Comparison of ENCODE assay signal across 8 cellular contexts in the genomic region with DNA sequence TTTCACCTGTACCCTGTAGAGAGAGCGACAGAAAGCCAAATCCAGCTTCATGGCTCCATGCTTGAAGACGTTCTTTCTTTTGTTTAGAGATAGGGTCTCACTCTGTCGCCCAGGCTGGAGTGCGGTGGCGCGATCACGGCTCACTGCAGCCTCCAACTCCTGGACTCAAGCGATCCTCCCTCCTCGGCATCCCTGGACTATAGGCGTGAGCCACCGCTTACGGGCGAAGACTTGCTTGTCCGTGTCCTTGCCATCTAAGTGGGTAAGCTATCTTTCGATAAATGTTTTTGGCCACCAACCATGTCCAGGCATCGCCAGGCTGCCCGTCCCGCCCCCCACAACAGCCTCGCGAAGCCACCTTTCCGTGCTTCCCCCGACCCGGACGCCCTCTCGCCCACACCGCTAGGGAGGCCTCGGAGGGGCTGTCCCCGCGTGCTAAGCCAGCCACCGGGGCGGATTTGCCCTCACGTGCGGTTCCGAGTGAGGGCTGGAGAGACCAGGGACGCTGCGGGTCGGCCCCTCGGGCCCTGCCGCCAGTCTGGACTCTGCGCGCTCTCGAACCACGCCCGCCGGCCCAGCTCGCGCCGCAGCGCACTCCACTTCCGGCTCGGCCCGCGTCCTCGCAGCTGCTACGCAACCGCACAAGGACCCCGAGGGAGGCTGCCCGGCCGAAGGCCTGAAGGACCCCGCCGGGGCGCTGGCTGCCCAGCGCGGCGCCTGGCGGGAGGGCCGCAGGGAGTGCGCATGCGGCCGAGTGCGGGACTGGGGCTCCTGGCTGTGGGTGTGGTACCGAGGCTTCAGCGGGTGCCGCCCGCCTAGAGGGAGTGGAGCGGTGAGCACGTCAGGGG. TPM values are rescaled to one million over a fixed set of nuclear protein-coding genes. Genes with fewer than 3 reads are reported as not detected.
DNase-seq lines count a peak whose midpoint lies in the region; ATAC-seq and TF ChIP-seq lines count a peak whose summit lies in the region.
"Not testable (repeated sequence)": the region's sequence is repeated elsewhere in the genome, so short reads cannot be mapped to it uniquely, and the experiment has no call there.

A gene (minus strand): TSS at position 604 of the 848 bp plus-strand sequence. CDS start 1,342 bp downstream, outside the sequence.

- not testable (repeated sequence) for TF ChIP-seq CTCF in progenitor cell of endocrine pancreas (IDR thresholded peaks at IDR 0.05; ENCODE audit: unreplicated experiment); type B pancreatic cell (conservative IDR thresholded peaks at IDR 0.05)

- peak; percentile 98 for ATAC-seq in HG02852 (IDR thresholded peaks at IDR 0.05; ENCODE audit: unreplicated experiment)
- ATAC-seq in T-helper 17 cell, result peak; percentile 94
- peak; percentile 98 for ATAC-seq in left ventricle myocardium superior

- intact Hi-C loops in left ventricle myocardium superior (cut with micrococcal nuclease), result not testable (repeated sequence)

- H3K36me3 Mint-ChIP-seq in T-helper 17 cell (ENCODE audit: low read depth); progenitor cell of endocrine pancreas (ENCODE audit: insufficient read depth); type B pancreatic cell: not testable (repeated sequence)

- H3K9me3 Mint-ChIP-seq in progenitor cell of endocrine pancreas (ENCODE audit: low read depth); type B pancreatic cell: not testable (repeated sequence)

- H3K4me1 Mint-ChIP-seq in T-helper 17 cell; progenitor cell of endocrine pancreas (ENCODE audit: low read depth); type B pancreatic cell (ENCODE audit: unreplicated experiment): not testable (repeated sequence)

- H3K4me3 Mint-ChIP-seq in T-helper 17 cell (peak within 1 kb of the TSS; percentile 82), progenitor cell of endocrine pancreas (ENCODE audit: low read depth) (peak within 1 kb of the TSS; percentile 81), type B pancreatic cell (peak within 1 kb of the TSS; percentile 91)

- H3K27me3 Mint-ChIP-seq in T-helper 17 cell, progenitor cell of endocrine pancreas, type B pancreatic cell: not testable (repeated sequence)

- not testable (repeated sequence) for H3K9me3 ChIP-seq in T-helper 17 cell (ENCODE audit: control insufficient read depth, low read length, poor library complexity, severe bottlenecking)

- H3K27ac Mint-ChIP-seq in T-helper 17 cell (peak within 1 kb of the TSS; percentile 91), progenitor cell of endocrine pancreas (peak within 1 kb of the TSS; percentile 56), type B pancreatic cell (peak within 1 kb of the TSS; percentile 46)

- TF ChIP-seq POLR2A in GM15510 (IDR thresholded peaks at IDR 0.05; ENCODE audit: borderline replicate concordance, extremely low read depth, insufficient read length), result peak; percentile 41

- peak; percentile 42 for DNase-seq in NCI-H146 treated with DMSO at 0.1 percent for 48 hours (lab: John Stamatoyannopoulos, UW; ENCODE audit: unreplicated experiment)
- DNase-seq in T-helper 17 cell, result peak; percentile 79 to 87 (median 83)
- DNase-seq in amniotic stem cell (lab: John Stamatoyannopoulos, UW), result peak; percentile 65
- DNase-seq in left ventricle myocardium superior, result peak; percentile 94
- peak; percentile 83 for DNase-seq in progenitor cell of endocrine pancreas (ENCODE audit: low spot score, unreplicated experiment)
- DNase-seq in type B pancreatic cell (ENCODE audit: extremely low spot score, unreplicated experiment), result peak; percentile 92

RNA-seq across cellular contexts. Expression of the gene that starts here (rescaled TPM):
- total RNA-seq in T-helper 17 cell (10 to 100 TPM; 41.6 to 43.9 TPM), left ventricle myocardium superior (6.7 TPM), progenitor cell of endocrine pancreas (88.6 and 88.7 TPM in 2 replicates), type B pancreatic cell (ENCODE audit: low replicate concordance) (54.4 and 60.4 TPM in 2 replicates)

Comparison
In these comparisons a context has a peak if more than half of its experiments do, and no peak if none do; other contexts are left out.
1. Peak in every context shown above with its lines: DNase-seq and ATAC-seq.
2. DNase-seq: peak in every context shown above with its lines; median percentile 94 in left ventricle myocardium superior; 92 in type B pancreatic cell; 83 in T-helper 17 cell; 83 in progenitor cell of endocrine pancreas; 65 in amniotic stem cell; 42 in NCI-H146 treated with DMSO at 0.1 percent for 48 hours.